Comparison of ENCODE assay signal across 1 cellular context in genomic region chr2:128514555-128514955, GRCh38.
TF ChIP-seq lines count a peak whose summit lies in the region.

No MANE protein-coding gene starts in this region.

TF ChIP-seq in IMR-90, 13 proteins besides CTCF, POLR2A, EP300 and RAD21 (continued from another document):
- TF ChIP-seq USF2 (IDR thresholded peaks at IDR 0.05; ENCODE audit: low read depth, low read length), result no peak
- no peak for TF ChIP-seq NFE2L2 (IDR thresholded peaks at IDR 0.05; ENCODE audit: low read depth, low read length)
- TF ChIP-seq ELK1 (IDR thresholded peaks at IDR 0.05; ENCODE audit: borderline replicate concordance, low read depth, low read length), result no peak
- no peak for TF ChIP-seq SMC3 (IDR thresholded peaks at IDR 0.05; ENCODE audit: low read depth, low read length)
- TF ChIP-seq RCOR1 (IDR thresholded peaks at IDR 0.05; ENCODE audit: insufficient replicate concordance, low read length), result no peak
- no peak for TF ChIP-seq MAFK (IDR thresholded peaks at IDR 0.05; ENCODE audit: low read depth, low read length)
- TF ChIP-seq BHLHE40 (IDR thresholded peaks at IDR 0.05; ENCODE audit: low read depth, low read length), result no peak
- TF ChIP-seq MXI1 (IDR thresholded peaks at IDR 0.05; ENCODE audit: borderline replicate concordance, low read depth, low read length), result no peak
